In genomic region chr22:38262051-38262795, GRCh38 we compare ENCODE assay signal across 1 cellular context.
A peak's percentile ranks its signal among the peaks of the same experiment; 100 is the strongest.
TF ChIP-seq lines count a peak whose summit lies in the region.

No MANE protein-coding gene starts in this region.

TF ChIP-seq in HepG2, 621 proteins besides CTCF, POLR2A, EP300 and RAD21 (continued from another document and continues in another):
- TF ChIP-seq THAP11 (CRISPR knock-in tag; IDR thresholded peaks at IDR 0.05) (peak; percentile 37), ZNF225 (CRISPR knock-in tag; IDR thresholded peaks at IDR 0.05) (no peak), ZNF275 (CRISPR knock-in tag; IDR thresholded peaks at IDR 0.05; ENCODE audit: borderline replicate concordance) (0 out of 2 replicates have a peak, but pooled peaks have one; percentile 55), PHF21A (CRISPR knock-in tag; IDR thresholded peaks at IDR 0.05) (peak; percentile 47; the same call in 1 of the 2 replicates), HOXA7 (CRISPR knock-in tag; IDR thresholded peaks at IDR 0.05) (no peak), ZFP1 (CRISPR knock-in tag; IDR thresholded peaks at IDR 0.05) (no peak), HMGXB4 (CRISPR knock-in tag; IDR thresholded peaks at IDR 0.05; ENCODE audit: borderline replicate concordance in 1 of 2, low read depth in 1 of 2) (peak; percentile 61 to 72; a peak in 3 of 4 replicates), MXD1 (CRISPR knock-in tag; IDR thresholded peaks at IDR 0.05) (no peak; the same call in 1 of the 2 replicates), LCORL (IDR thresholded peaks at IDR 0.05) (no peak), LCORL (CRISPR knock-in tag; IDR thresholded peaks at IDR 0.05) (peak; percentile 69), ZFY (CRISPR knock-in tag; IDR thresholded peaks at IDR 0.05) (peak; percentile 51), ZZZ3 (CRISPR knock-in tag; IDR thresholded peaks at IDR 0.05; ENCODE audit: borderline replicate concordance) (no peak), ZNF768 (CRISPR knock-in tag; IDR thresholded peaks at IDR 0.05) (no peak), HNF4G (IDR thresholded peaks at IDR 0.05; ENCODE audit: borderline replicate concordance, low read depth, low read length) (0 out of 2 replicates have a peak, but pooled peaks have one; percentile 5), HNF4G (CRISPR knock-in tag; IDR thresholded peaks at IDR 0.05; ENCODE audit: borderline replicate concordance, low read depth) (no peak), ZNF678 (CRISPR knock-in tag; IDR thresholded peaks at IDR 0.05) (no peak), ARID2 (CRISPR knock-in tag; IDR thresholded peaks at IDR 0.05; ENCODE audit: borderline replicate concordance) (no peak), CCDC6 (CRISPR knock-in tag; IDR thresholded peaks at IDR 0.05) (no peak), SNRNP70 (IDR thresholded peaks at IDR 0.05; ENCODE audit: low read depth, low read length) (no peak), XBP1 (CRISPR knock-in tag; IDR thresholded peaks at IDR 0.05) (no peak), PAWR (CRISPR knock-in tag; IDR thresholded peaks at IDR 0.05; ENCODE audit: borderline replicate concordance) (no peak), HOMEZ (CRISPR knock-in tag; IDR thresholded peaks at IDR 0.05; ENCODE audit: low read depth) (no peak), ZNF441 (CRISPR knock-in tag; IDR thresholded peaks at IDR 0.05; ENCODE audit: borderline replicate concordance) (no peak), ZSCAN30 (CRISPR knock-in tag; IDR thresholded peaks at IDR 0.05) (no peak), RELA (CRISPR knock-in tag; IDR thresholded peaks at IDR 0.05) (no peak), POLR2G (IDR thresholded peaks at IDR 0.05; ENCODE audit: low read depth, low read length) (no peak), STAT5B (CRISPR knock-in tag; IDR thresholded peaks at IDR 0.05) (no peak), GLI4 (CRISPR knock-in tag; IDR thresholded peaks at IDR 0.05; ENCODE audit: borderline replicate concordance) (no peak), SSRP1 (CRISPR knock-in tag; IDR thresholded peaks at IDR 0.05) (0 out of 2 replicates have a peak, but pooled peaks have one; percentile 53), ZBTB14 (CRISPR knock-in tag; IDR thresholded peaks at IDR 0.05) (no peak), JARID2 (CRISPR knock-in tag; IDR thresholded peaks at IDR 0.05; ENCODE audit: insufficient replicate concordance) (no peak), ZBTB4 (CRISPR knock-in tag; IDR thresholded peaks at IDR 0.05; ENCODE audit: borderline replicate concordance) (no peak), ARID4A (CRISPR knock-in tag; IDR thresholded peaks at IDR 0.05; ENCODE audit: borderline replicate concordance) (peak; percentile 58; the same call in 1 of the 2 replicates), KLF13 (CRISPR knock-in tag; IDR thresholded peaks at IDR 0.05) (no peak), KMT2A (CRISPR knock-in tag; IDR thresholded peaks at IDR 0.05) (0 out of 2 replicates have a peak, but pooled peaks have one; percentile 70), SOX13 (IDR thresholded peaks at IDR 0.05) (no peak), SOX13 (CRISPR knock-in tag; conservative IDR thresholded peaks at IDR 0.05 in 1 of 2, IDR thresholded peaks at IDR 0.05 in 1 of 2) (0 out of 4 replicates have a peak, but pooled peaks of 1 of the 2 experiments have one; percentile 20), ZC3H4 (CRISPR knock-in tag; IDR thresholded peaks at IDR 0.05; ENCODE audit: borderline replicate concordance) (no peak), HMGXB3 (CRISPR knock-in tag; IDR thresholded peaks at IDR 0.05; ENCODE audit: borderline replicate concordance) (no peak), CENPT (CRISPR knock-in tag; IDR thresholded peaks at IDR 0.05; ENCODE audit: low read depth) (no peak)
- TF ChIP-seq, protein P1, sequence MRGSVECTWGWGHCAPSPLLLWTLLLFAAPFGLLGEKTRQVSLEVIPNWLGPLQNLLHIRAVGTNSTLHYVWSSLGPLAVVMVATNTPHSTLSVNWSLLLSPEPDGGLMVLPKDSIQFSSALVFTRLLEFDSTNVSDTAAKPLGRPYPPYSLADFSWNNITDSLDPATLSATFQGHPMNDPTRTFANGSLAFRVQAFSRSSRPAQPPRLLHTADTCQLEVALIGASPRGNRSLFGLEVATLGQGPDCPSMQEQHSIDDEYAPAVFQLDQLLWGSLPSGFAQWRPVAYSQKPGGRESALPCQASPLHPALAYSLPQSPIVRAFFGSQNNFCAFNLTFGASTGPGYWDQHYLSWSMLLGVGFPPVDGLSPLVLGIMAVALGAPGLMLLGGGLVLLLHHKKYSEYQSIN (CRISPR knock-in tag; IDR thresholded peaks at IDR 0.05; ENCODE audit: borderline replicate concordance) = no peak
- TF ChIP-seq, protein P2, sequence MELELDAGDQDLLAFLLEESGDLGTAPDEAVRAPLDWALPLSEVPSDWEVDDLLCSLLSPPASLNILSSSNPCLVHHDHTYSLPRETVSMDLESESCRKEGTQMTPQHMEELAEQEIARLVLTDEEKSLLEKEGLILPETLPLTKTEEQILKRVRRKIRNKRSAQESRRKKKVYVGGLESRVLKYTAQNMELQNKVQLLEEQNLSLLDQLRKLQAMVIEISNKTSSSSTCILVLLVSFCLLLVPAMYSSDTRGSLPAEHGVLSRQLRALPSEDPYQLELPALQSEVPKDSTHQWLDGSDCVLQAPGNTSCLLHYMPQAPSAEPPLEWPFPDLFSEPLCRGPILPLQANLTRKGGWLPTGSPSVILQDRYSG (CRISPR knock-in tag; IDR thresholded peaks at IDR 0.05) = no peak
